In the genomic region with DNA sequence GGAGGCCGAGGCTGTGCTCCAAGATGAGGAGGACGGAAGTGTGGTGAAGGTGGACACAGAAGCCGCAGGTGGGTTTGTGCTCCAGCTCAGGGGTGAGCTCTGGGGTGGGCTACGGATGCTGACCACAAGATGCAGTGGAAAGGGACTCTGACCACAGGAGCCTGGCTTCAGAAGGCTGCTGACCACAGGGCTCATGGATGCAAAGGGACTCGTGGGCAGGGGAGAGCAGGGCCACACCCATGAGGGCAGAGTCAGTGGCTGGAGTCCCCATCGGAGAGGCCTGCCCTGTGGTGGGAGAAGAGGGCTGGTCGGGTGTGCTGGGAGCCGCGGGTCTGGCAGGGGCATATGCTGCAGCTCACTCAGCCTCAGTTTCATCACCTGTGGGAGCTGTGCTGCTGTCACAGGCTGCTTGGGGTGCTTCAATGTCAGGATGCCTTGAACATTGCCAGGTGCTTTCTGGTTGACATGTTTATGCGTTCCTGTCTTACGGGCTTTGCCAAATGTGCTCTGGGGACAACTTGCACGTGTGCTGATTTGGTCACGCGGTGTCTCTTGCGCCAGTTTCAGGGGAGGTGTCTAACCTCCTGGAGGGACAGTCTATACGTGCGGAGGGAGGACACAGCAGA, we compare ENCODE assay signal across 19 cellular contexts. TPM values are rescaled to one million over a fixed set of nuclear protein-coding genes. Genes with fewer than 3 reads are reported as not detected.
DNase-seq lines count a peak whose midpoint lies in the region; ATAC-seq and TF ChIP-seq lines count a peak whose summit lies in the region.
"Had no signal": no experiment of that assay in that cellular context is flagged by ENCODE, and none has a peak within 500 bp of the region (broad histone marks: within the 10 kb centered on the region; RNA-seq: fewer than 3 reads in every experiment).

No MANE protein-coding gene starts in this region.

- ATAC-seq in HG03097 (IDR thresholded peaks at IDR 0.05; ENCODE audit: low FRiP score, unreplicated experiment) (no peak), HG03342 (IDR thresholded peaks at IDR 0.05; ENCODE audit: unreplicated experiment) (no peak)

- no peaks in the 10 kb centered on the region for H3K9me3 Mint-ChIP-seq in activated CD4-positive, alpha-beta memory T cell treated with anti-CD3 and anti-CD28 coated beads, Interleukin-2, amount 10 ng/mL, durations not matched to agents 7 days and 5 days
- peaks cover 4% of the 10 kb centered on the region for H3K9me3 Mint-ChIP-seq in activated CD4-positive, alpha-beta memory T cell treated with anti-CD3 and anti-CD28 coated beads for 36 hours

- TF ChIP-seq POLR2A in esophagus muscularis mucosa (IDR thresholded peaks at IDR 0.05; ENCODE audit: low read depth): no peak

- H3K4me3 Mint-ChIP-seq in activated CD4-positive, alpha-beta memory T cell treated with anti-CD3 and anti-CD28 coated beads, Interleukin-2, amount 10 ng/mL, durations not matched to agents 7 days and 5 days: no peak overlapping the region
- H3K4me3 Mint-ChIP-seq in activated CD4-positive, alpha-beta memory T cell treated with anti-CD3 and anti-CD28 coated beads for 36 hours: no peak overlapping the region

- H3K27me3 ChIP-seq in esophagus muscularis mucosa: no peaks in the 10 kb centered on the region

- DNase-seq in activated CD4-positive, alpha-beta memory T cell treated with anti-CD3 and anti-CD28 coated beads, Interleukin-2, amount 10 ng/mL, durations not matched to agents 7 days and 5 days: peak; percentile 12
- no peak for DNase-seq in activated CD4-positive, alpha-beta memory T cell treated with anti-CD3 and anti-CD28 coated beads for 36 hours
- DNase-seq in HEK293T (ENCODE audit: extremely low spot score) (peak; percentile 5), esophagus muscularis mucosa (ENCODE audit: extremely low spot score) (peak; percentile 68), posterior vena cava (ENCODE audit: low spot score) (peak; percentile 61), SK-N-DZ (ENCODE audit: low spot score) (no peak)
- DNase-seq: C1 segment of cervical spinal cord, GF-D8, HCEC 1CT, NCI-H1436 treated with DMSO at 0.1 percent for 48 hours, NCI-H2081, NCI-H774 had no signal

- H3K36me3 Mint-ChIP-seq in activated CD4-positive, alpha-beta memory T cell treated with anti-CD3 and anti-CD28 coated beads, Interleukin-2, amount 10 ng/mL, durations not matched to agents 7 days and 5 days (ENCODE audit: low read depth): peaks cover 4% of the 10 kb centered on the region
- H3K36me3 Mint-ChIP-seq in activated CD4-positive, alpha-beta memory T cell treated with anti-CD3 and anti-CD28 coated beads for 36 hours: peaks cover 12% of the 10 kb centered on the region

- H3K9me3 ChIP-seq in esophagus muscularis mucosa: no peaks in the 10 kb centered on the region

- peaks cover 4% of the 10 kb centered on the region for H3K4me1 Mint-ChIP-seq in activated CD4-positive, alpha-beta memory T cell treated with anti-CD3 and anti-CD28 coated beads, Interleukin-2, amount 10 ng/mL, durations not matched to agents 7 days and 5 days
- no peaks in the 10 kb centered on the region for H3K4me1 Mint-ChIP-seq in activated CD4-positive, alpha-beta memory T cell treated with anti-CD3 and anti-CD28 coated beads for 36 hours (ENCODE audit: low read depth)

- no peak for TF ChIP-seq EP300 in esophagus muscularis mucosa (IDR thresholded peaks at IDR 0.05)

- intact Hi-C loops in activated CD4-positive, alpha-beta memory T cell treated with anti-CD3 and anti-CD28 coated beads for 36 hours (cut with micrococcal nuclease): no loop called here
- intact Hi-C loops in esophagus muscularis mucosa (cut with DNase I) (no loop called here), posterior vena cava (cut with DNase I) (no loop called here)

- CTCF ChIA-PET in activated CD4-positive, alpha-beta memory T cell treated with anti-CD3 and anti-CD28 coated beads, Interleukin-2, amount 10 ng/mL, durations not matched to agents 7 days and 5 days (lab: Charles Lee): no interaction called here
- CTCF ChIA-PET in activated CD4-positive, alpha-beta memory T cell treated with anti-CD3 and anti-CD28 coated beads for 36 hours (lab: Charles Lee): no interaction called here
- CTCF ChIA-PET in HEK293T (lab: Yijun Ruan, JAX): no interaction called here

- no peak overlapping the region for H3K27ac Mint-ChIP-seq in activated CD4-positive, alpha-beta memory T cell treated with anti-CD3 and anti-CD28 coated beads, Interleukin-2, amount 10 ng/mL, durations not matched to agents 7 days and 5 days
- H3K27ac Mint-ChIP-seq in activated CD4-positive, alpha-beta memory T cell treated with anti-CD3 and anti-CD28 coated beads for 36 hours: no peak overlapping the region

- H3K4me3 ChIP-seq in esophagus muscularis mucosa: no peak overlapping the region

- POLR2A ChIA-PET in activated CD4-positive, alpha-beta memory T cell treated with anti-CD3 and anti-CD28 coated beads, Interleukin-2, amount 10 ng/mL, durations not matched to agents 7 days and 5 days (lab: Charles Lee): no interaction called here
- POLR2A ChIA-PET in activated CD4-positive, alpha-beta memory T cell treated with anti-CD3 and anti-CD28 coated beads for 36 hours (lab: Charles Lee): no interaction called here
- POLR2A ChIA-PET in HEK293T (lab: Yijun Ruan, JAX): no interaction called here

- WGBS in esophagus muscularis mucosa: 85% methylated on average over 16 of the region's 17 CpGs

- H3K27ac ChIP-seq in esophagus muscularis mucosa (replicated peaks in 1 of 4): no peak overlapping the region
- H3K27ac ChIP-seq: KMS-11, RWPE1 had no signal

- peaks cover 0 to 29% (median 10%) of the 10 kb centered on the region in 4 donors for H3K36me3 ChIP-seq in esophagus muscularis mucosa

- H3K27me3 Mint-ChIP-seq in activated CD4-positive, alpha-beta memory T cell treated with anti-CD3 and anti-CD28 coated beads, Interleukin-2, amount 10 ng/mL, durations not matched to agents 7 days and 5 days: peaks cover 4% of the 10 kb centered on the region
- H3K27me3 Mint-ChIP-seq in activated CD4-positive, alpha-beta memory T cell treated with anti-CD3 and anti-CD28 coated beads for 36 hours: no peaks in the 10 kb centered on the region

- no peak for TF ChIP-seq CTCF in esophagus muscularis mucosa (IDR thresholded peaks at IDR 0.05)

- no peaks in the 10 kb centered on the region for H3K4me1 ChIP-seq in esophagus muscularis mucosa

TF ChIP-seq in HEK293T, 16 proteins besides CTCF, POLR2A, EP300 and RAD21:
- TF ChIP-seq ZNF384 (IDR thresholded peaks at IDR 0.05): no peak
- TF ChIP-seq ARNT (IDR thresholded peaks at IDR 0.05): no peak
- TF ChIP-seq SUZ12 (IDR thresholded peaks at IDR 0.05): no peak
- TF ChIP-seq FOXA1 (IDR thresholded peaks at IDR 0.05): no peak
- no peak for TF ChIP-seq ELF4 (IDR thresholded peaks at IDR 0.05)
- TF ChIP-seq NFRKB (IDR thresholded peaks at IDR 0.05): no peak
- no peak for TF ChIP-seq FOXM1 (IDR thresholded peaks at IDR 0.05; ENCODE audit: borderline replicate concordance)
- TF ChIP-seq HDGF (IDR thresholded peaks at IDR 0.05; ENCODE audit: borderline replicate concordance): no peak
- TF ChIP-seq LEF1 (IDR thresholded peaks at IDR 0.05; ENCODE audit: borderline replicate concordance): no peak

RNA-seq across cellular contexts. Expression of a gene that starts 13.7 kb away (rescaled TPM):
- 10 to 100 TPM; 15.3 to 15.4 TPM for total RNA-seq in activated CD4-positive, alpha-beta memory T cell treated with anti-CD3 and anti-CD28 coated beads, Interleukin-2, amount 10 ng/mL, durations not matched to agents 7 days and 5 days
- 1 to 10 TPM; 5.4 to 6.2 TPM for total RNA-seq in activated CD4-positive, alpha-beta memory T cell treated with anti-CD3 and anti-CD28 coated beads for 36 hours
- total RNA-seq in esophagus muscularis mucosa (1 to 10 TPM in 3 of 4 donors, under 1 TPM in 1; 0.65 to 1.7 (median 1.4) TPM), posterior vena cava (1 to 10 TPM; 2.9 to 3.4 TPM)
- 7.1 and 8.1 TPM in 2 replicates for polyA plus RNA-seq in SK-N-DZ (2014; cell fraction: cytosol; rRNA removed)
- polyA plus RNA-seq in SK-N-DZ (2014; cell fraction: nucleus; rRNA removed): 110 and 117 TPM in 2 replicates

RNA-seq across cellular contexts. Expression of a gene that starts 43.0 kb away (rescaled TPM):
- not detected for total RNA-seq in activated CD4-positive, alpha-beta memory T cell treated with anti-CD3 and anti-CD28 coated beads, Interleukin-2, amount 10 ng/mL, durations not matched to agents 7 days and 5 days
- not detected for total RNA-seq in activated CD4-positive, alpha-beta memory T cell treated with anti-CD3 and anti-CD28 coated beads for 36 hours
- total RNA-seq in esophagus muscularis mucosa (under 1 TPM in 2 of 4 donors, not detected in 2; 0.34 to 0.71 TPM), posterior vena cava (under 1 TPM; 0.14 to 0.19 TPM)
- 0.68 and 1.2 TPM in 2 replicates for polyA plus RNA-seq in SK-N-DZ (2014; cell fraction: cytosol; rRNA removed)
- polyA plus RNA-seq in SK-N-DZ (2014; cell fraction: nucleus; rRNA removed): 0.32 and 0.40 TPM in 2 replicates
- total RNA-seq: Daoy, M059J, NCI-H460 had no signal

RNA-seq across cellular contexts. Expression of a gene that starts 59.8 kb away (rescaled TPM):
- under 1 TPM; 0.43 to 0.76 TPM for total RNA-seq in activated CD4-positive, alpha-beta memory T cell treated with anti-CD3 and anti-CD28 coated beads, Interleukin-2, amount 10 ng/mL, durations not matched to agents 7 days and 5 days
- under 1 TPM; 0.46 to 0.86 TPM for total RNA-seq in activated CD4-positive, alpha-beta memory T cell treated with anti-CD3 and anti-CD28 coated beads for 36 hours
- total RNA-seq in esophagus muscularis mucosa (under 1 TPM; 0.83 to 0.98 (median 0.87) TPM), posterior vena cava (1 to 10 TPM; 2.1 to 2.9 TPM)
- polyA plus RNA-seq in SK-N-DZ (2014; cell fraction: cytosol; rRNA removed): 2.3 and 4.3 TPM in 2 replicates
- polyA plus RNA-seq in SK-N-DZ (2014; cell fraction: nucleus; rRNA removed): 20.8 and 26.3 TPM in 2 replicates

Comparison
In these comparisons a context has a peak if more than half of its experiments do, and no peak if none do; other contexts are left out.
1. DNase-seq: peak in activated CD4-positive, alpha-beta memory T cell treated with anti-CD3 and anti-CD28 coated beads, Interleukin-2, amount 10 ng/mL, durations not matched to agents 7 days and 5 days (single experiment), HEK293T (single experiment), esophagus muscularis mucosa (single experiment) and posterior vena cava (single experiment); none in activated CD4-positive, alpha-beta memory T cell treated with anti-CD3 and anti-CD28 coated beads for 36 hours (single experiment) and SK-N-DZ (single experiment).